Comparison of ENCODE assay signal across 8 cellular contexts in the genomic region with DNA sequence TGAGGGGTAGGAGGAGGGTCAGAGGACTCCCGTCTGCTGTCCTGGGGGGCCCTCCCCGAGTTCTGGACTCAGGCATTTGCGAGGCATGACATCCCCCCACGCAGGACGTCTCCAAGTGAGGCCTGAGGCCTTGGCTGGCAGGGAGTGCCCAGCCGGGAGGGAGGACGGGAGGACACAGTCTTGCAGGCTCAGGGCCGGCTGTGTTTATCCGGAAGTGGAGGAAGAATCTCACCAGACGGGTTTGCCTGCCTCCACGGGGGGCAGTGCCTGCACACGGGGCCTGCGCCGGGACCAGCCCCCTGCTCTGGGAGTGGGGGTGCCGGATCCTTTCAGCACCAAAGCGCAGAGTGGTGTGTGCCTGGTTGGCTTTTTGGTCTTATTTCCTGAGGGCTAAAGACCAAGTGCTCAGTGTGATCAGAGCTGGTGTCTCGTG. TPM values are rescaled to one million over a fixed set of nuclear protein-coding genes. Genes with fewer than 3 reads are reported as not detected.
DNase-seq lines count a peak whose midpoint lies in the region; ATAC-seq and TF ChIP-seq lines count a peak whose summit lies in the region.

No MANE protein-coding gene starts in this region.

- CTCF ChIA-PET in activated CD8-positive, alpha-beta memory T cell treated with anti-CD3 and anti-CD28 coated beads, Interleukin-2, amount 10 ng/mL, durations not matched to agents 7 days and 5 days (lab: Charles Lee), result no interaction called here

- H3K36me3 Mint-ChIP-seq in activated CD8-positive, alpha-beta memory T cell treated with anti-CD3 and anti-CD28 coated beads, Interleukin-2, amount 10 ng/mL, durations not matched to agents 7 days and 5 days, result peaks cover 4% of the 10 kb centered on the region
- H3K36me3 Mint-ChIP-seq in chondrocyte (ENCODE audit: low read depth), result peaks cover 7% of the 10 kb centered on the region

- peak; percentile 27 for TF ChIP-seq CTCF in chondrocyte (IDR thresholded peaks at IDR 0.05)
- TF ChIP-seq CTCF in lower leg skin (IDR thresholded peaks at IDR 0.05), result no peak
- peak in 1 of 6 experiments; percentile 8 for TF ChIP-seq CTCF in upper lobe of left lung (IDR thresholded peaks at IDR 0.05)

- H3K27me3 ChIP-seq in upper lobe of left lung, result no peaks in the 10 kb centered on the region

- H3K27ac Mint-ChIP-seq in activated CD8-positive, alpha-beta memory T cell treated with anti-CD3 and anti-CD28 coated beads, Interleukin-2, amount 10 ng/mL, durations not matched to agents 7 days and 5 days, result peak overlapping the region; percentile 59
- peak overlapping the region; percentile 90 for H3K27ac Mint-ChIP-seq in chondrocyte (ENCODE audit: unreplicated experiment)

- H3K4me3 ChIP-seq in lower leg skin (ENCODE audit: low read depth, poor library complexity, severe bottlenecking), result no peak overlapping the region
- peak overlapping the region in 2 of 4 donors; percentile 31 to 32 for H3K4me3 ChIP-seq in upper lobe of left lung

- H3K4me3 Mint-ChIP-seq in activated CD8-positive, alpha-beta memory T cell treated with anti-CD3 and anti-CD28 coated beads, Interleukin-2, amount 10 ng/mL, durations not matched to agents 7 days and 5 days, result no peak overlapping the region
- H3K4me3 Mint-ChIP-seq in chondrocyte (ENCODE audit: unreplicated experiment), result peak overlapping the region; percentile 58

- TF ChIP-seq EP300 in upper lobe of left lung (IDR thresholded peaks at IDR 0.05), result peak in 2 of 4 donors; percentile 37 to 82

- H3K4me1 Mint-ChIP-seq in activated CD8-positive, alpha-beta memory T cell treated with anti-CD3 and anti-CD28 coated beads, Interleukin-2, amount 10 ng/mL, durations not matched to agents 7 days and 5 days, result peaks cover 9% of the 10 kb centered on the region
- peaks cover 34% of the 10 kb centered on the region for H3K4me1 Mint-ChIP-seq in chondrocyte (ENCODE audit: low read depth)

- 31 to 35% methylated on average over 9 to 11 of the region's 17 CpGs for WGBS in lower leg skin, 2 donors
- 11 to 20% methylated on average over 10 to 17 of the region's 17 CpGs for WGBS in upper lobe of left lung, 2 donors

- H3K27me3 Mint-ChIP-seq in activated CD8-positive, alpha-beta memory T cell treated with anti-CD3 and anti-CD28 coated beads, Interleukin-2, amount 10 ng/mL, durations not matched to agents 7 days and 5 days, result no peaks in the 10 kb centered on the region
- H3K27me3 Mint-ChIP-seq in chondrocyte (ENCODE audit: low read depth), result no peaks in the 10 kb centered on the region

- H3K9me3 ChIP-seq in upper lobe of left lung, result no peaks in the 10 kb centered on the region

- H3K36me3 ChIP-seq in upper lobe of left lung, result peaks cover 13 to 29% (median 24%) of the 10 kb centered on the region in 4 donors

- H3K9me3 Mint-ChIP-seq in activated CD8-positive, alpha-beta memory T cell treated with anti-CD3 and anti-CD28 coated beads, Interleukin-2, amount 10 ng/mL, durations not matched to agents 7 days and 5 days (ENCODE audit: low read depth), result no peaks in the 10 kb centered on the region
- H3K9me3 Mint-ChIP-seq in chondrocyte (ENCODE audit: low read depth), result no peaks in the 10 kb centered on the region

- peak overlapping the region; percentile 89 to 93 (median 91) for H3K27ac ChIP-seq in upper lobe of left lung

- DNase-seq in activated CD8-positive, alpha-beta memory T cell treated with anti-CD3 and anti-CD28 coated beads, Interleukin-2, amount 10 ng/mL, durations not matched to agents 7 days and 5 days, result no peak
- no peak for DNase-seq in activated CD8-positive, alpha-beta memory T cell treated with anti-CD3 and anti-CD28 coated beads, Interleukin-2, amount 50 U/mL, for 48 hours
- DNase-seq in chondrocyte (ENCODE audit: low spot score) (no peak), lower leg skin (ENCODE audit: low spot score in 2 of 2) (peak; percentile 72 to 93), upper lobe of left lung (peak; percentile 87 to 93)
- no peak for DNase-seq in stimulated activated CD4-positive, alpha-beta T cell treated with anti-CD3 and anti-CD28 coated beads, Interleukin-4, amount 100 ng/mL, for 24 hours

- H3K4me1 ChIP-seq in upper lobe of left lung, result peaks cover 56 to 74% (median 68%) of the 10 kb centered on the region in 4 donors

- intact Hi-C loops in lower leg skin (cut with DNase I; ENCODE audit: low total_unique reads), result no loop called here

- no peak for TF ChIP-seq POLR2A in lower leg skin (IDR thresholded peaks at IDR 0.05)
- TF ChIP-seq POLR2A in upper lobe of left lung (IDR thresholded peaks at IDR 0.05), result peak in 2 of 4 donors; percentile 61 to 72

- ATAC-seq in activated CD8-positive, alpha-beta memory T cell treated with anti-CD3 and anti-CD28 coated beads, Interleukin-2, amount 10 ng/mL, durations not matched to agents 7 days and 5 days, result peak; percentile 28
- ATAC-seq in upper lobe of left lung (ENCODE audit: low FRiP score in 2 of 2) (peak; percentile 65 to 92), HG03039 (IDR thresholded peaks at IDR 0.05; ENCODE audit: unreplicated experiment) (no peak), HG03342 (IDR thresholded peaks at IDR 0.05; ENCODE audit: unreplicated experiment) (no peak)

RNA-seq across cellular contexts. Expression of a gene that starts 10.9 kb away (rescaled TPM):
- 10 to 100 TPM in 1 of 2 experiments, 1 to 10 TPM in 1; 6.9 to 12.8 TPM for total RNA-seq in activated CD8-positive, alpha-beta memory T cell treated with anti-CD3 and anti-CD28 coated beads, Interleukin-2, amount 10 ng/mL, durations not matched to agents 7 days and 5 days
- 9.9 to 13.9 TPM (median 13.2 TPM) in 3 replicates for total RNA-seq in chondrocyte
- total RNA-seq in lower leg skin, result 10 to 100 TPM; 28.3 to 33.1 (median 28.9) TPM
- total RNA-seq in upper lobe of left lung, result 10 to 100 TPM; 20.2 to 54.4 (median 32.9) TPM

Comparison
In these comparisons a context has a peak if more than half of its experiments do, and no peak if none do; other contexts are left out.
1. ATAC-seq: peak in activated CD8-positive, alpha-beta memory T cell treated with anti-CD3 and anti-CD28 coated beads, Interleukin-2, amount 10 ng/mL, durations not matched to agents 7 days and 5 days (single experiment) and upper lobe of left lung (2 of 2); none in HG03039 (single experiment) and HG03342 (single experiment).
2. DNase-seq: peak in lower leg skin (2 of 2) and upper lobe of left lung (2 of 2); none in activated CD8-positive, alpha-beta memory T cell treated with anti-CD3 and anti-CD28 coated beads, Interleukin-2, amount 10 ng/mL, durations not matched to agents 7 days and 5 days (single experiment), activated CD8-positive, alpha-beta memory T cell treated with anti-CD3 and anti-CD28 coated beads, Interleukin-2, amount 50 U/mL, for 48 hours (single experiment), chondrocyte (single experiment) and stimulated activated CD4-positive, alpha-beta T cell treated with anti-CD3 and anti-CD28 coated beads, Interleukin-4, amount 100 ng/mL, for 24 hours (single experiment).